Comparison of ENCODE assay signal across 19 cellular contexts in genomic region chrX:48663241-48663640, GRCh38.
"Had no signal": no experiment of that assay in that cellular context is flagged by ENCODE, and none has a peak within 500 bp of the region (broad histone marks: within the 10 kb centered on the region; RNA-seq: fewer than 3 reads in every experiment).

No MANE protein-coding gene starts in this region.

- H3K36me3 ChIP-seq: heart left ventricle, tibial nerve, upper lobe of right lung, vagina had no signal

- H3K9me3 ChIP-seq: heart left ventricle, psoas muscle, testis, tibial nerve, upper lobe of right lung, vagina had no signal

- H3K4me3 ChIP-seq: heart left ventricle, psoas muscle, testis, tibial nerve, upper lobe of right lung, vagina had no signal

- H3K27me3 ChIP-seq: testis, tibial nerve, upper lobe of right lung, vagina had no signal

- H3K27ac ChIP-seq: heart left ventricle, psoas muscle, testis, tibial nerve, upper lobe of right lung, vagina had no signal

- ATAC-seq: esophagus mucosa; heart left ventricle; left lobe of liver; naive thymus-derived CD4-positive, alpha-beta T cell; psoas muscle; sciatic nerve; stimulated activated naive B cell treated with anti-CD40 and anti-IgM and Interleukin-4, amounts not matched to agents 10 μg/mL and 1 μg/mL and 100 μg/mL, for 72 hours; stimulated activated naive CD8-positive, alpha-beta T cell treated with anti-CD3 and anti-CD28 coated beads, Interleukin-15, amount 100 ng/mL, for 72 hours; upper lobe of right lung had no signal

- H3K4me1 ChIP-seq: heart left ventricle, psoas muscle, testis, tibial nerve, upper lobe of right lung, vagina had no signal

- DNase-seq: effector memory CD4-positive, alpha-beta T cell; heart left ventricle; hypothalamus; kidney glomerular epithelial cell; mammary epithelial cell; naive thymus-derived CD4-positive, alpha-beta T cell; nephron progenitor cell; psoas muscle; retina; stimulated activated CD4-positive, alpha-beta T cell treated with anti-CD3 and anti-CD28 coated beads, Interleukin-4, amount 100 ng/mL, for 24 hours; stimulated activated naive B cell treated with anti-CD40 and anti-IgM and Interleukin-4, amounts not matched to agents 10 μg/mL and 1 μg/mL and 100 μg/mL, for 72 hours; stimulated activated naive CD8-positive, alpha-beta T cell treated with anti-CD3 and anti-CD28 coated beads, Interleukin-15, amount 100 ng/mL, for 72 hours; testis; upper lobe of right lung had no signal
